11 cellular contexts compared by ENCODE assay signal in genomic region chr1:106907795-106908194, GRCh38.
DNase-seq lines count a peak whose midpoint lies in the region; ATAC-seq, FAIRE-seq and TF ChIP-seq lines count a peak whose summit lies in the region.
"Had no signal": no experiment of that assay in that cellular context is flagged by ENCODE, and none has a peak within 500 bp of the region (broad histone marks: within the 10 kb centered on the region; RNA-seq: fewer than 3 reads in every experiment).

No MANE protein-coding gene starts in this region.

- DNase-seq in GM12891 (ENCODE audit: insufficient read length, low spot score) (peak; percentile 4), amniotic stem cell (lab: John Stamatoyannopoulos, UW) (no peak), KBM-7 (no peak), posterior cingulate gyrus (no peak), NCI-H2081 treated with DMSO at 0.1 percent for 48 hours (lab: John Stamatoyannopoulos, UW) (no peak)
- DNase-seq: GF-D8; naive thymus-derived CD4-positive, alpha-beta T cell; NCI-H1092 treated with DMSO at 0.1 percent for 48 hours had no signal

- in situ Hi-C loops in KBM-7 (cut with MboI; ENCODE audit: low pct_unique_long_range_greater_than_20kb, low sequenced_read_pairs), result no loop called here

- peak; percentile 91 for FAIRE-seq in GM12891 (lab: Jason Lieb, UNC)

- no peak for TF ChIP-seq POLR2A in GM12891 (IDR thresholded peaks at IDR 0.05; ENCODE audit: low read depth, low read length)

- intact Hi-C loops in posterior cingulate gyrus (cut with DNase I), result no loop called here

- peak; percentile 100 for ATAC-seq in GM19351 (IDR thresholded peaks at IDR 0.05; ENCODE audit: unreplicated experiment)
- ATAC-seq in HG02759 (IDR thresholded peaks at IDR 0.05; ENCODE audit: unreplicated experiment), result peak; percentile 100
- peak; percentile 100 for ATAC-seq in HG03442 (IDR thresholded peaks at IDR 0.05; ENCODE audit: unreplicated experiment)
- ATAC-seq: naive thymus-derived CD4-positive, alpha-beta T cell had no signal

TF ChIP-seq in GM12891, 5 proteins besides CTCF, POLR2A, EP300 and RAD21:
- TF ChIP-seq SPI1 (IDR thresholded peaks at IDR 0.05; ENCODE audit: low read depth, low read length) (peak; percentile 98), PAX5 (IDR thresholded peaks at IDR 0.05; ENCODE audit: insufficient read depth, low read length, severe bottlenecking) (no peak)
TF ChIP-seq in GM12891: peak in this region for 1.
